Comparison of ENCODE assay signal across 17 cellular contexts in genomic region chr11:29634744-29635143, GRCh38.
"Had no signal": no experiment of that assay in that cellular context is flagged by ENCODE, and none has a peak within 500 bp of the region (broad histone marks: within the 10 kb centered on the region; RNA-seq: fewer than 3 reads in every experiment).

No MANE protein-coding gene starts in this region.

- H3K4me3 ChIP-seq: dorsolateral prefrontal cortex, hepatocyte, psoas muscle, right lobe of liver, testis, tibial nerve had no signal

- H3K4me2 ChIP-seq: hepatocyte had no signal

- H3K27me3 ChIP-seq: hepatocyte, neutrophil, right lobe of liver, testis, tibial nerve had no signal

- H3K4me1 ChIP-seq: psoas muscle, right lobe of liver, testis, tibial nerve had no signal

- FAIRE-seq: islet of Langerhans had no signal

- DNase-seq: cortex of kidney; dorsolateral prefrontal cortex; effector CD8-positive, alpha-beta T cell; head of caudate nucleus; kidney glomerular epithelial cell; naive thymus-derived CD4-positive, alpha-beta T cell; nephron progenitor cell; psoas muscle; retina; right lobe of liver; stimulated activated CD4-positive, alpha-beta T cell treated with anti-CD3 and anti-CD28 coated beads, Interleukin-4, amount 100 ng/mL, for 1 hour; testis had no signal

- H3K9me3 ChIP-seq: neutrophil, psoas muscle, right lobe of liver, testis, tibial nerve had no signal

- H3K36me3 ChIP-seq: neutrophil, right lobe of liver, tibial nerve had no signal

- ATAC-seq: naive thymus-derived CD4-positive, alpha-beta T cell; psoas muscle; right lobe of liver; stimulated activated memory B cell treated with anti-CD40 and anti-IgM and Interleukin-4, amounts not matched to agents 10 μg/mL and 1 μg/mL and 100 μg/mL, for 72 hours had no signal

- H2AFZ ChIP-seq: hepatocyte had no signal

- H3K27ac ChIP-seq: dorsolateral prefrontal cortex, hepatocyte, neutrophil, psoas muscle, right lobe of liver, testis, tibial nerve had no signal

- H3K79me2 ChIP-seq: hepatocyte had no signal
